In genomic region chr5:72268753-72269410, GRCh38 we compare ENCODE assay signal across 8 cellular contexts. TPM values are rescaled to one million over a fixed set of nuclear protein-coding genes. Genes with fewer than 3 reads are reported as not detected.
A peak's percentile ranks its signal among the peaks of the same experiment; 100 is the strongest.
DNase-seq lines count a peak whose midpoint lies in the region; ATAC-seq, FAIRE-seq and TF ChIP-seq lines count a peak whose summit lies in the region.

No MANE protein-coding gene starts in this region.

- no peak overlapping the region for H3K9ac ChIP-seq in HepG2 (ENCODE audit: insufficient read depth, low read depth, low read length)

- CTCF ChIA-PET in HepG2 (lab: Yijun Ruan, JAX; ENCODE audit: low intra/inter-chr PET ratio, low total read pairs), result interaction anchor here (1.4 to 1.9 kb wide), 2 partner anchors 131 to 486 kb away, joined by 4 to 10 read pairs; no protein-coding TSS in a partner anchor

- TF ChIP-seq CTCF in body of pancreas (IDR thresholded peaks at IDR 0.05) (peak in 6 of 7 experiments; percentile 40 to 53 (median 47)), HepG2 (CRISPR knock-in tag; IDR thresholded peaks at IDR 0.05) (peak; percentile 61)

- H3K4me1 Mint-ChIP-seq in stimulated activated effector memory CD8-positive, alpha-beta T cell treated with anti-CD3 and anti-CD28 coated beads, Interleukin-12 subunit alpha, Interleukin-12 subunit beta, amount 100 ng/mL, for 72 hours, result peaks cover 5% of the 10 kb centered on the region

- H4K20me1 ChIP-seq in HepG2 (ENCODE audit: insufficient read depth, low read length), result no peaks in the 10 kb centered on the region; the same call in 1 of the 2 replicates

- TF ChIP-seq POLR2A in body of pancreas (IDR thresholded peaks at IDR 0.05) (no peak), HepG2 (IDR thresholded peaks at IDR 0.05; ENCODE audit: insufficient read depth in 1 of 2, low read depth in 2 of 2, low read length in 2 of 2) (no peak)

- no peaks in the 10 kb centered on the region for H3K27me3 ChIP-seq in body of pancreas
- no peaks in the 10 kb centered on the region for H3K27me3 ChIP-seq in HepG2 (ENCODE audit: control insufficient read depth in 1 of 2, insufficient read depth in 2 of 2, low read length in 2 of 2)

- intact Hi-C loops in body of pancreas (cut with DNase I), result no loop called here
- intact Hi-C loops in HepG2 (cut with micrococcal nuclease; ENCODE audit: unreplicated experiment), result loop anchor here (5.0 kb wide), 1 partner anchor 132 kb away; no protein-coding TSS in a partner anchor

- no peaks in the 10 kb centered on the region for H3K9me3 Mint-ChIP-seq in stimulated activated effector memory CD8-positive, alpha-beta T cell treated with anti-CD3 and anti-CD28 coated beads, Interleukin-12 subunit alpha, Interleukin-12 subunit beta, amount 100 ng/mL, for 72 hours

- peak; percentile 69 for DNase-seq in EH (ENCODE audit: low read depth)
- DNase-seq in SW480 (ENCODE audit: low spot score), result peak; percentile 33
- DNase-seq in body of pancreas, result peak; percentile 44 to 60 (median 52)
- DNase-seq in HepG2 (ENCODE audit: low spot score), result peak; percentile 48
- DNase-seq in stimulated activated effector memory CD8-positive, alpha-beta T cell treated with anti-CD3 and anti-CD28 coated beads, Interleukin-12 subunit alpha, Interleukin-12 subunit beta, amount 100 ng/mL, for 72 hours (ENCODE audit: low spot score in 2 of 2), result peak; percentile 27 to 59

- TF ChIP-seq EP300 in HepG2 (IDR thresholded peaks at IDR 0.05; ENCODE audit: low read depth in 2 of 2, low read length in 2 of 2), result no peak
- TF ChIP-seq EP300 in HepG2 (CRISPR knock-in tag; IDR thresholded peaks at IDR 0.05; ENCODE audit: borderline replicate concordance), result no peak

- no peak overlapping the region for H3K27ac Mint-ChIP-seq in stimulated activated effector memory CD8-positive, alpha-beta T cell treated with anti-CD3 and anti-CD28 coated beads, Interleukin-12 subunit alpha, Interleukin-12 subunit beta, amount 100 ng/mL, for 72 hours

- H3K27ac ChIP-seq in body of pancreas (no peak overlapping the region), HepG2 (ENCODE audit: extremely low read length, insufficient read depth, low read length) (no peak overlapping the region)

- 44 to 50% methylated on average over 2 of the region's 2 CpGs for WGBS in body of pancreas, 2 donors
- 47% methylated on average over 2 of the region's 2 CpGs for WGBS in HepG2 (ENCODE audit: low lambda C conversion rate)

- H3K79me2 ChIP-seq in HepG2 (ENCODE audit: insufficient read depth, low read length), result peaks cover 13% of the 10 kb centered on the region

- no peak overlapping the region for H3K4me2 ChIP-seq in HepG2 (ENCODE audit: low read depth, low read length)

- POLR2A ChIA-PET in HepG2 (lab: Yijun Ruan, JAX), result no interaction called here

- peaks cover 5% of the 10 kb centered on the region for H3K4me1 ChIP-seq in body of pancreas
- peaks cover 16% of the 10 kb centered on the region for H3K4me1 ChIP-seq in HepG2 (ENCODE audit: insufficient read depth, low read length)

- TF ChIP-seq RAD21 in HepG2 (CRISPR knock-in tag; IDR thresholded peaks at IDR 0.05), result no peak

- in situ Hi-C loops in HepG2 (cut with HindIII; ENCODE audit: extremely low pct_ligation_motif_present, low pct_unique_long_range_greater_than_20kb), result no loop called here

- no peak overlapping the region for H3K4me3 ChIP-seq in body of pancreas
- H3K4me3 ChIP-seq in HepG2 (replicated peaks in 1 of 3; ENCODE audit: insufficient read depth in 1 of 3, low read depth in 2 of 3, low read length in 3 of 3), result no peak overlapping the region

- H3K36me3 ChIP-seq in body of pancreas (replicated peaks in 1 of 2; ENCODE audit: insufficient read depth in 1 of 2, low read depth in 2 of 2) (no peaks in the 10 kb centered on the region), HepG2 (replicated peaks in 1 of 2; ENCODE audit: control insufficient read depth in 1 of 2, insufficient read depth in 2 of 2, low read length in 2 of 2) (peaks cover 0 to 20% of the 10 kb centered on the region in 2 experiments; a peak in 3 of 5 replicates)

- no peak for FAIRE-seq in HepG2 (lab: Jason Lieb, UNC)

- no TSS peak for BruUV-seq in HepG2 (replicated peaks; lab: Mats Ljungman, UMichigan)

- ATAC-seq in HG02759 (IDR thresholded peaks at IDR 0.05; ENCODE audit: unreplicated experiment), result peak; percentile 53
- ATAC-seq in body of pancreas, result no peak
- peak; percentile 75 for ATAC-seq in HepG2
- no peak for ATAC-seq in stimulated activated effector memory CD8-positive, alpha-beta T cell treated with anti-CD3 and anti-CD28 coated beads, Interleukin-12 subunit alpha, Interleukin-12 subunit beta, amount 100 ng/mL, for 72 hours
- ATAC-seq in HG02610 (IDR thresholded peaks at IDR 0.05; ENCODE audit: unreplicated experiment), result no peak
- ATAC-seq in GM19023 (IDR thresholded peaks at IDR 0.05; ENCODE audit: unreplicated experiment), result no peak

- H3K36me3 Mint-ChIP-seq in stimulated activated effector memory CD8-positive, alpha-beta T cell treated with anti-CD3 and anti-CD28 coated beads, Interleukin-12 subunit alpha, Interleukin-12 subunit beta, amount 100 ng/mL, for 72 hours, result peaks cover 27% of the 10 kb centered on the region

- H3K4me3 Mint-ChIP-seq in stimulated activated effector memory CD8-positive, alpha-beta T cell treated with anti-CD3 and anti-CD28 coated beads, Interleukin-12 subunit alpha, Interleukin-12 subunit beta, amount 100 ng/mL, for 72 hours, result no peak overlapping the region

- no peak overlapping the region for H2AFZ ChIP-seq in HepG2 (ENCODE audit: low read length)

- H3K9me3 ChIP-seq in body of pancreas (no peaks in the 10 kb centered on the region), HepG2 (ENCODE audit: low read length) (no peaks in the 10 kb centered on the region)

TF ChIP-seq in HepG2, 621 proteins besides CTCF, POLR2A, EP300 and RAD21 (continues in another document):
- TF ChIP-seq STAG1 (CRISPR knock-in tag; IDR thresholded peaks at IDR 0.05) (peak; percentile 51), ADNP (CRISPR knock-in tag; IDR thresholded peaks at IDR 0.05) (no peak), DNMT3B (CRISPR knock-in tag; conservative IDR thresholded peaks at IDR 0.05) (no peak), SMC3 (IDR thresholded peaks at IDR 0.05; ENCODE audit: low read length) (peak; percentile 45; the same call in 1 of the 2 replicates), ZFY (CRISPR knock-in tag; IDR thresholded peaks at IDR 0.05) (no peak)

RNA-seq across cellular contexts. Expression of gene MRPS27, which starts 51.2 kb away (rescaled TPM):
- total RNA-seq in body of pancreas (10 to 100 TPM; 25.4 to 52.7 TPM), HepG2 (2016; rRNA removed; fragmentation: Illumina TruSeq; extraction: Trizol) (115 and 139 TPM in 2 replicates)
- 17.5 and 21.2 TPM in 2 replicates for total RNA-seq in HepG2 (2016; cell fraction: cytosol; rRNA removed; fragmentation: Illumina TruSeq; extraction: Trizol; ENCODE audit: low read depth)
- 116 and 136 TPM in 2 replicates for total RNA-seq in HepG2 (2016; cell fraction: insoluble cytoplasmic fraction; rRNA removed; fragmentation: Illumina TruSeq; extraction: Trizol)
- 84.2 and 94.1 TPM in 2 replicates for total RNA-seq in HepG2 (2016; cell fraction: membrane; rRNA removed; fragmentation: Illumina TruSeq; extraction: Trizol)
- total RNA-seq in HepG2 (2016; cell fraction: nucleus; rRNA removed; fragmentation: Illumina TruSeq; extraction: Trizol), result 105 and 107 TPM in 2 replicates
- polyA plus RNA-seq in HepG2 (2011; rRNA removed), result 69.9 and 71.8 TPM in 2 replicates
- 61.9 and 69.4 TPM in 2 replicates for polyA plus RNA-seq in HepG2 (2011; cell fraction: cytosol; rRNA removed)
- polyA plus RNA-seq in HepG2 (2011; cell fraction: nucleus; rRNA removed), result 35.6 and 40.4 TPM in 2 replicates
- polyA plus RNA-seq in HepG2 (2012), result 50.1 and 50.6 TPM in 2 replicates
- polyA plus RNA-seq in HepG2 (2016; cell fraction: cytosol; fragmentation: Illumina TruSeq; extraction: Trizol; ENCODE audit: low read depth), result 15.3 and 16.9 TPM in 2 replicates
- 115 and 117 TPM in 2 replicates for polyA plus RNA-seq in HepG2 (2016; cell fraction: insoluble cytoplasmic fraction; fragmentation: Illumina TruSeq; extraction: Trizol; ENCODE audit: low read depth)
- polyA plus RNA-seq in HepG2 (2016; cell fraction: membrane; fragmentation: Illumina TruSeq; extraction: Trizol; ENCODE audit: low read depth), result 55.5 and 63.7 TPM in 2 replicates
- polyA plus RNA-seq in HepG2 (2016; cell fraction: nucleus; fragmentation: Illumina TruSeq; extraction: Trizol; ENCODE audit: insufficient read depth, low read depth), result 77.0 and 147 TPM in 2 replicates
- polyA minus RNA-seq in HepG2 (2011; rRNA and poly(A)+ RNA removed; ENCODE audit: low replicate concordance), result 215 and 246 TPM in 2 replicates
- polyA minus RNA-seq in HepG2 (2011; cell fraction: cytosol; rRNA and poly(A)+ RNA removed), result 76.1 and 103 TPM in 2 replicates
- 93.1 and 114 TPM in 2 replicates for polyA minus RNA-seq in HepG2 (2011; cell fraction: nucleus; rRNA and poly(A)+ RNA removed)

RNA-seq across cellular contexts. Expression of gene PTCD2, which starts 51.3 kb away (rescaled TPM):
- total RNA-seq in body of pancreas (1 to 10 TPM; 2.6 to 3.9 TPM), HepG2 (2016; rRNA removed; fragmentation: Illumina TruSeq; extraction: Trizol) (6.4 and 7.0 TPM in 2 replicates)
- 1.2 and 1.8 TPM in 2 replicates for total RNA-seq in HepG2 (2016; cell fraction: cytosol; rRNA removed; fragmentation: Illumina TruSeq; extraction: Trizol; ENCODE audit: low read depth)
- 7.0 and 9.2 TPM in 2 replicates for total RNA-seq in HepG2 (2016; cell fraction: insoluble cytoplasmic fraction; rRNA removed; fragmentation: Illumina TruSeq; extraction: Trizol)
- 3.4 TPM in 2 replicates for total RNA-seq in HepG2 (2016; cell fraction: membrane; rRNA removed; fragmentation: Illumina TruSeq; extraction: Trizol)
- 11.4 and 14.2 TPM in 2 replicates for total RNA-seq in HepG2 (2016; cell fraction: nucleus; rRNA removed; fragmentation: Illumina TruSeq; extraction: Trizol)
- polyA plus RNA-seq in HepG2 (2011; rRNA removed), result 5.3 and 5.5 TPM in 2 replicates
- polyA plus RNA-seq in HepG2 (2011; cell fraction: cytosol; rRNA removed), result 2.2 and 3.7 TPM in 2 replicates
- 9.0 and 11.4 TPM in 2 replicates for polyA plus RNA-seq in HepG2 (2011; cell fraction: nucleus; rRNA removed)
- 3.9 and 4.5 TPM in 2 replicates for polyA plus RNA-seq in HepG2 (2012)
- 0.70 and 0.74 TPM in 2 replicates for polyA plus RNA-seq in HepG2 (2016; cell fraction: cytosol; fragmentation: Illumina TruSeq; extraction: Trizol; ENCODE audit: low read depth)
- polyA plus RNA-seq in HepG2 (2016; cell fraction: insoluble cytoplasmic fraction; fragmentation: Illumina TruSeq; extraction: Trizol; ENCODE audit: low read depth), result 8.3 and 9.4 TPM in 2 replicates
- 1.6 and 2.1 TPM in 2 replicates for polyA plus RNA-seq in HepG2 (2016; cell fraction: membrane; fragmentation: Illumina TruSeq; extraction: Trizol; ENCODE audit: low read depth)
- 13.3 and 14.0 TPM in 2 replicates for polyA plus RNA-seq in HepG2 (2016; cell fraction: nucleus; fragmentation: Illumina TruSeq; extraction: Trizol; ENCODE audit: insufficient read depth, low read depth)
- 6.7 and 16.5 TPM in 2 replicates for polyA minus RNA-seq in HepG2 (2011; rRNA and poly(A)+ RNA removed; ENCODE audit: low replicate concordance)
- 2.5 and 3.2 TPM in 2 replicates for polyA minus RNA-seq in HepG2 (2011; cell fraction: cytosol; rRNA and poly(A)+ RNA removed)
- polyA minus RNA-seq in HepG2 (2011; cell fraction: nucleus; rRNA and poly(A)+ RNA removed), result 19.2 and 20.8 TPM in 2 replicates

Comparison
In these comparisons a context has a peak if more than half of its experiments do, and no peak if none do; other contexts are left out.
1. ATAC-seq: peak in HG02759 (single experiment) and HepG2 (single experiment); none in body of pancreas (single experiment), stimulated activated effector memory CD8-positive, alpha-beta T cell treated with anti-CD3 and anti-CD28 coated beads, Interleukin-12 subunit alpha, Interleukin-12 subunit beta, amount 100 ng/mL, for 72 hours (single experiment), HG02610 (single experiment) and GM19023 (single experiment).
2. Peak in every context shown above with its lines, with median percentiles within 50 percentile points of each other: DNase-seq.